In the genomic region with DNA sequence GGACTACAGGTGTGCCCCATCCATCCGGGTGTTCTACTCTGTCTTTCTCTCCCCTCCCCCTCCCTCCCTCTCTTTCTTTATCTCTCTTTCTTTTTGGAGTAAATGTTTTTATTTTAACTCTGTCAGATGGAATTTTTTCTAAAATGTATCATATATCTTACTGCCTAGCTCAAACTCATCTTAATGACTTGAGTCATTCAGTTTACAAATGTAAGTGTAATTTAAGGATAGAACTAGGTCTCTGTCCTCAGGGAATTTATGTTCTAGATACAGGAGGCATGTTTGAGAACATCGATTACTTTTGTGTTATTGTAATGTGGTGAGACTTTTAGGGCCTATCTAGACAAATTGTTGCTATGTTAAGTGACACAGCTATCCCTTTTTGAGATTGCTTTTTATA, we compare ENCODE assay signal across 16 cellular contexts. TPM values are rescaled to one million over a fixed set of nuclear protein-coding genes. Genes with fewer than 3 reads are reported as not detected.
DNase-seq lines count a peak whose midpoint lies in the region; ATAC-seq and TF ChIP-seq lines count a peak whose summit lies in the region.
"Had no signal": no experiment of that assay in that cellular context is flagged by ENCODE, and none has a peak within 500 bp of the region (broad histone marks: within the 10 kb centered on the region; RNA-seq: fewer than 3 reads in every experiment).

No MANE protein-coding gene starts in this region.

- CTCF ChIA-PET in CD4-positive, alpha-beta T cell (lab: Charles Lee), result no interaction called here
- CTCF ChIA-PET in mammary epithelial cell (lab: Charles Lee; ENCODE audit: low non-redundant PET), result no interaction called here

- H3K36me3 ChIP-seq in Loucy (ENCODE audit: insufficient read depth, low read length) (no peaks in the 10 kb centered on the region), mammary epithelial cell (ENCODE audit: insufficient read depth, low read length) (no peaks in the 10 kb centered on the region), neural cell (ENCODE audit: insufficient read depth, low read length) (no peaks in the 10 kb centered on the region), esophagus muscularis mucosa (no peaks in the 10 kb centered on the region)

- in situ Hi-C loops in mammary epithelial cell (cut with MboI; ENCODE audit: low sequenced_read_pairs in 2 of 2), result loop anchor here in 1 of 2 donors (10.0 kb wide), 1 partner anchor 429 kb away; no protein-coding TSS in a partner anchor

- peaks cover 26% of the 10 kb centered on the region for H3K4me1 ChIP-seq in Loucy (ENCODE audit: insufficient read depth, low read length, poor library complexity, severe bottlenecking)
- peaks cover 41% of the 10 kb centered on the region for H3K4me1 ChIP-seq in mammary epithelial cell (ENCODE audit: insufficient read depth, low read length)
- H3K4me1 ChIP-seq in esophagus muscularis mucosa, result peaks cover 46 to 81% (median 77%) of the 10 kb centered on the region in 4 donors

- H3K9me3 ChIP-seq in CD4-positive, alpha-beta T cell (ENCODE audit: control insufficient read depth, low read length), result no peaks in the 10 kb centered on the region
- H3K9me3 ChIP-seq in Loucy (ENCODE audit: insufficient read depth, low read depth, low read length) (no peaks in the 10 kb centered on the region), mammary epithelial cell (replicated peaks; ENCODE audit: insufficient read depth, low read length) (no peaks in the 10 kb centered on the region), neural cell (ENCODE audit: low read length) (no peaks in the 10 kb centered on the region), esophagus muscularis mucosa (no peaks in the 10 kb centered on the region)

- no peak for TF ChIP-seq CTCF in CD4-positive, alpha-beta T cell (IDR thresholded peaks at IDR 0.05)
- TF ChIP-seq CTCF in Loucy (conservative IDR thresholded peaks at IDR 0.05; ENCODE audit: low read length) (no peak), mammary epithelial cell (conservative IDR thresholded peaks at IDR 0.05 in 1 of 2, IDR thresholded peaks at IDR 0.05 in 1 of 2; ENCODE audit: extremely low read depth in 1 of 2, insufficient read depth in 1 of 2, low read depth in 1 of 2, low read length in 2 of 2) (no peak), neural cell (IDR thresholded peaks at IDR 0.05; ENCODE audit: poor library complexity, severe bottlenecking) (no peak), esophagus muscularis mucosa (IDR thresholded peaks at IDR 0.05) (no peak)

- H3K27ac ChIP-seq in CD4-positive, alpha-beta T cell (ENCODE audit: low read depth, low read length), result no peak overlapping the region
- peak overlapping the region; percentile 42 for H3K27ac ChIP-seq in mammary epithelial cell (ENCODE audit: insufficient read depth, low read depth, low read length)
- H3K27ac ChIP-seq in neural cell (ENCODE audit: low read length), result no peak overlapping the region
- H3K27ac ChIP-seq in esophagus muscularis mucosa (replicated peaks in 1 of 4), result no peak overlapping the region

- ATAC-seq in CD4-positive, alpha-beta T cell (ENCODE audit: poor library complexity), result no peak

- 50% methylated on average over 1 of the region's 2 CpGs for WGBS in mammary epithelial cell (ENCODE audit: low coverage, missing lambda C conversion rate)
- 87% methylated on average over 2 of the region's 2 CpGs for WGBS in esophagus muscularis mucosa

- H3F3A ChIP-seq in Loucy (ENCODE audit: low read depth) (peaks cover 3% of the 10 kb centered on the region; the same call in 1 of the 2 replicates), neural cell (ENCODE audit: insufficient read depth, low read length, poor library complexity, severe bottlenecking) (no peaks in the 10 kb centered on the region)

- no peak for TF ChIP-seq RAD21 in neural cell (conservative IDR thresholded peaks at IDR 0.05)

- no peaks in the 10 kb centered on the region for H3K9me3 Mint-ChIP-seq in CD4-positive, alpha-beta T cell
- H3K9me3 Mint-ChIP-seq: IgD-negative memory B cell had no signal

- dilution Hi-C loops in mammary epithelial cell (cut with HindIII; ENCODE audit: low sequenced_read_pairs), result no loop called here

- intact Hi-C loops in CD4-positive, alpha-beta T cell (cut with DNase I, micrococcal nuclease), result loop anchor here (5.0 to 10.0 kb wide), 5 partner anchors 73 to 1742 kb away; a partner anchor contains a TSS
- intact Hi-C loops in mammary epithelial cell (cut with micrococcal nuclease) (no loop called here), esophagus muscularis mucosa (cut with DNase I) (no loop called here)

- H3K4me2 ChIP-seq in Loucy (ENCODE audit: low read depth, low read length, poor library complexity, severe bottlenecking) (peak overlapping the region; percentile 94), mammary epithelial cell (ENCODE audit: insufficient read depth, low read depth, low read length) (peak overlapping the region; percentile 62), neural cell (ENCODE audit: low read length) (no peak overlapping the region)

- H3K9me2 ChIP-seq in Loucy (replicated peaks; ENCODE audit: low read depth, low read length) (no peaks in the 10 kb centered on the region), neural cell (ENCODE audit: insufficient read depth, low read length) (no peaks in the 10 kb centered on the region)

- TF ChIP-seq EP300 in neural cell (conservative IDR thresholded peaks at IDR 0.05; ENCODE audit: poor library complexity, severe bottlenecking) (no peak), esophagus muscularis mucosa (IDR thresholded peaks at IDR 0.05) (no peak)

- peaks cover 66% of the 10 kb centered on the region for H3K4me1 Mint-ChIP-seq in CD4-positive, alpha-beta T cell (ENCODE audit: low read depth)

- H3K4me3 ChIP-seq in Loucy (ENCODE audit: low read length, poor library complexity, severe bottlenecking) (peak overlapping the region; percentile 59), mammary epithelial cell (replicated peaks in 1 of 3; ENCODE audit: insufficient read depth in 1 of 3, low read depth in 2 of 3, low read length in 3 of 3) (peak overlapping the region in 1 of 3 experiments; percentile 11), neural cell (ENCODE audit: low read length) (peak overlapping the region; percentile 8), esophagus muscularis mucosa (no peak overlapping the region)
- H3K4me3 ChIP-seq: skin epidermis had no signal

- no TSS peak for BruUV-seq in mammary epithelial cell (replicated peaks; lab: Mats Ljungman, UMichigan)

- no peak for DNase-seq in CD4-positive, alpha-beta T cell
- no peak for DNase-seq in mammary epithelial cell
- DNase-seq in DMS53 (lab: John Stamatoyannopoulos, UW), result no peak
- DNase-seq in C1 segment of cervical spinal cord (lab: John Stamatoyannopoulos, UW), result no peak
- no peak for DNase-seq in esophagus muscularis mucosa (ENCODE audit: extremely low spot score)
- DNase-seq in NCI-H446 treated with DMSO at 0.1 percent for 48 hours (lab: John Stamatoyannopoulos, UW), result no peak
- DNase-seq: activated CD8-positive, alpha-beta memory T cell treated with anti-CD3 and anti-CD28 coated beads for 24 hours; activated gamma-delta T cell; head of caudate nucleus; kidney glomerular epithelial cell; NCI-H2107; nucleus accumbens had no signal

- peak overlapping the region; percentile 47 for H3K9ac ChIP-seq in Loucy (ENCODE audit: low read depth, low read length, poor library complexity, severe bottlenecking)
- no peak overlapping the region for H3K9ac ChIP-seq in mammary epithelial cell (ENCODE audit: insufficient read depth, low read length)
- no peak overlapping the region for H3K9ac ChIP-seq in neural cell (ENCODE audit: low read length)

- no peak for TF ChIP-seq POLR2A in esophagus muscularis mucosa (IDR thresholded peaks at IDR 0.05; ENCODE audit: low read depth)

- peak overlapping the region; percentile 76 for H3K4me3 Mint-ChIP-seq in CD4-positive, alpha-beta T cell

- H3K27me3 ChIP-seq in CD4-positive, alpha-beta T cell (ENCODE audit: control insufficient read depth, insufficient read depth, low read length), result no peaks in the 10 kb centered on the region
- no peaks in the 10 kb centered on the region for H3K27me3 ChIP-seq in Loucy (ENCODE audit: insufficient read depth, low read length, poor library complexity, severe bottlenecking)
- H3K27me3 ChIP-seq in mammary epithelial cell (ENCODE audit: insufficient read depth, low read length), result no peaks in the 10 kb centered on the region
- H3K27me3 ChIP-seq in neural cell (ENCODE audit: insufficient read depth, low read depth, low read length), result no peaks in the 10 kb centered on the region
- no peaks in the 10 kb centered on the region for H3K27me3 ChIP-seq in esophagus muscularis mucosa

- H3K27me3 Mint-ChIP-seq in CD4-positive, alpha-beta T cell, result no peaks in the 10 kb centered on the region
- H3K27me3 Mint-ChIP-seq: IgD-negative memory B cell had no signal

- H2AFZ ChIP-seq in Loucy (ENCODE audit: low read length), result no peak overlapping the region
- H2AFZ ChIP-seq in mammary epithelial cell (ENCODE audit: low read depth, low read length), result no peak overlapping the region
- H2AFZ ChIP-seq in neural cell (ENCODE audit: low read depth, low read length), result no peak overlapping the region

- peak overlapping the region; percentile 57 for H3K27ac Mint-ChIP-seq in CD4-positive, alpha-beta T cell
- H3K27ac Mint-ChIP-seq: IgD-negative memory B cell had no signal

- peaks cover 22% of the 10 kb centered on the region for H4K20me1 ChIP-seq in Loucy (ENCODE audit: insufficient read depth, low read length, poor library complexity, severe bottlenecking)
- no peaks in the 10 kb centered on the region for H4K20me1 ChIP-seq in mammary epithelial cell (ENCODE audit: insufficient read depth, low read length)
- H4K20me1 ChIP-seq in neural cell (ENCODE audit: insufficient read depth), result no peaks in the 10 kb centered on the region

- H3K79me2 ChIP-seq in Loucy (ENCODE audit: insufficient read depth, low read length), result peaks cover 58% of the 10 kb centered on the region
- peaks cover 83% of the 10 kb centered on the region for H3K79me2 ChIP-seq in mammary epithelial cell (ENCODE audit: insufficient read depth, low read length)
- peaks cover 37% of the 10 kb centered on the region for H3K79me2 ChIP-seq in neural cell (replicated peaks; ENCODE audit: insufficient read depth, low read length)

- POLR2A ChIA-PET in CD4-positive, alpha-beta T cell (lab: Charles Lee), result no interaction called here

- H3K36me3 Mint-ChIP-seq in CD4-positive, alpha-beta T cell (ENCODE audit: low read depth), result peaks cover 22% of the 10 kb centered on the region
- H3K36me3 Mint-ChIP-seq: IgD-negative memory B cell had no signal

TF ChIP-seq in neural cell, 6 proteins besides CTCF, POLR2A, EP300 and RAD21 (continues in another document):
- TF ChIP-seq SMC3 (conservative IDR thresholded peaks at IDR 0.05; ENCODE audit: poor library complexity) (no peak), TAF1 (IDR thresholded peaks at IDR 0.05; ENCODE audit: low read depth) (no peak), EZH2 (IDR thresholded peaks at IDR 0.05; ENCODE audit: borderline replicate concordance, insufficient read depth, low read length, poor library complexity, severe bottlenecking) (no peak), MXI1 (conservative IDR thresholded peaks at IDR 0.05; ENCODE audit: poor library complexity, severe bottlenecking) (no peak), POLR2AphosphoS5 (IDR thresholded peaks at IDR 0.05) (no peak)

RNA-seq across cellular contexts. Expression of a gene that starts 3.5 kb away (rescaled TPM):
- total RNA-seq in CD4-positive, alpha-beta T cell, result 10 to 100 TPM; 31.8 to 34.8 TPM
- 10 to 100 TPM; 54.3 to 57.1 TPM for total RNA-seq in mammary epithelial cell
- polyA plus RNA-seq in mammary epithelial cell, result 17.8 TPM
- 17.3 TPM for polyA minus RNA-seq in mammary epithelial cell
- polyA plus RNA-seq in neural cell, result 39.1 and 51.3 TPM in 2 replicates
- 66.5 and 72.2 TPM in 2 replicates for polyA minus RNA-seq in neural cell
- total RNA-seq in esophagus muscularis mucosa, result 10 to 100 TPM; 21.2 to 32.8 (median 26.9) TPM

Comparison
In these comparisons a context has a peak if more than half of its experiments do, and no peak if none do; other contexts are left out.
1. H3K4me3 ChIP-seq: peak in Loucy (single experiment) and neural cell (single experiment); none in esophagus muscularis mucosa (0 of 4).
2. intact Hi-C loops: an anchor here in CD4-positive, alpha-beta T cell (5.0 to 10.0 kb wide); none called in mammary epithelial cell and esophagus muscularis mucosa.